ENCODE assay signal across 7 cellular contexts in genomic region chr19:28545397-28545796, GRCh38.
DNase-seq lines count a peak whose midpoint lies in the region; ATAC-seq and TF ChIP-seq lines count a peak whose summit lies in the region.
"Not testable (repeated sequence)": the region's sequence is repeated elsewhere in the genome, so short reads cannot be mapped to it uniquely, and the experiment has no call there.

No MANE protein-coding gene starts in this region.

- not testable (repeated sequence) for H3K79me2 ChIP-seq in GM23338 (replicated peaks; ENCODE audit: insufficient read depth); OCI-LY1 (ENCODE audit: insufficient read depth, low read length); OCI-LY7 (ENCODE audit: insufficient read depth, low read depth, low read length)

- not testable (repeated sequence) for BruUV-seq in OCI-LY7 (replicated peaks; lab: Mats Ljungman, UMichigan)

- H3K27me3 Mint-ChIP-seq in GM23338 (ENCODE audit: insufficient read depth, low read depth, poor library complexity); endodermal cell (ENCODE audit: insufficient read depth); glutamatergic neuron (ENCODE audit: unreplicated experiment): not testable (repeated sequence)

- H3K27me3 ChIP-seq in BLaER1; GM23338 (ENCODE audit: insufficient read depth); OCI-LY1 (ENCODE audit: insufficient read depth, low read length); endodermal cell (ENCODE audit: control insufficient read depth, insufficient read depth, low read length, poor library complexity, severe bottlenecking): not testable (repeated sequence)

- not testable (repeated sequence) for H3F3A ChIP-seq in GM23338 (replicated peaks; ENCODE audit: low read depth); OCI-LY1 (ENCODE audit: insufficient read depth, low read length)

- not testable (repeated sequence) for H3K9me3 ChIP-seq in BLaER1; OCI-LY1 (ENCODE audit: low read length); OCI-LY7 (ENCODE audit: low read length); endodermal cell (ENCODE audit: control insufficient read depth, low read length)

- 75 to 96% methylated on average over 4 to 7 of the region's 7 CpGs for WGBS in endodermal cell (ENCODE audit: insufficient coverage in 1 of 2, insufficient read length in 1 of 2), 2 experiments

- POLR2A ChIA-PET in OCI-LY7 (lab: Charles Lee): not testable (repeated sequence)

- H3K4me1 Mint-ChIP-seq in GM23338 (peaks cover 10% of the 10 kb centered on the region; the same call in 2 of the 3 replicates), glutamatergic neuron (ENCODE audit: low read depth, unreplicated experiment) (peaks cover 19% of the 10 kb centered on the region)
- not testable (repeated sequence) for H3K4me1 Mint-ChIP-seq in endodermal cell

- not testable (repeated sequence) for H3K4me3 Mint-ChIP-seq in GM23338; endodermal cell; glutamatergic neuron (ENCODE audit: unreplicated experiment)

- H3K36me3 Mint-ChIP-seq in GM23338 (ENCODE audit: low read depth); endodermal cell (ENCODE audit: low read depth); glutamatergic neuron (ENCODE audit: unreplicated experiment): not testable (repeated sequence)

- ATAC-seq in GM23338: not testable (repeated sequence)

- H3K9ac ChIP-seq in BLaER1; endodermal cell (ENCODE audit: extremely low read depth, low read length, poor library complexity, severe bottlenecking): not testable (repeated sequence)
- peak overlapping the region; percentile 25; the same call in 1 of the 2 replicates for H3K9ac ChIP-seq in OCI-LY1 (ENCODE audit: low read length)

- 0 out of 2 replicates have a peak overlapping the region, but pooled peaks have one; percentile 9 for H3K4me2 ChIP-seq in BLaER1
- not testable (repeated sequence) for H3K4me2 ChIP-seq in GM23338; OCI-LY1 (ENCODE audit: low read length); OCI-LY7 (ENCODE audit: low read length)

- H3K9me2 ChIP-seq in GM23338 (ENCODE audit: insufficient read depth); OCI-LY1 (ENCODE audit: low read depth, low read length); OCI-LY7 (ENCODE audit: insufficient read depth, low read length): not testable (repeated sequence)

- H3K36me3 ChIP-seq in BLaER1; GM23338 (ENCODE audit: insufficient read depth); OCI-LY1 (ENCODE audit: insufficient read depth, low read length); OCI-LY7 (ENCODE audit: insufficient read depth, low read length); endodermal cell (ENCODE audit: control insufficient read depth, insufficient read depth, low read length): not testable (repeated sequence)

- not testable (repeated sequence) for H3K27ac ChIP-seq in BLaER1; GM23338 (ENCODE audit: low read depth); OCI-LY7 (ENCODE audit: low read depth, low read length, poor library complexity, severe bottlenecking); endodermal cell (ENCODE audit: low read depth, low read length)
- H3K27ac ChIP-seq in OCI-LY1 (ENCODE audit: low read depth, low read length, poor library complexity, severe bottlenecking): peak overlapping the region; percentile 99

- peak; percentile 37 to 42; a peak in 3 of 4 replicates for TF ChIP-seq CTCF in GM23338 (conservative IDR thresholded peaks at IDR 0.05; ENCODE audit: low read depth in 2 of 2)
- TF ChIP-seq CTCF in OCI-LY1 (IDR thresholded peaks at IDR 0.05; ENCODE audit: low read length); glutamatergic neuron (IDR thresholded peaks at IDR 0.05; ENCODE audit: partially characterized antibody, unreplicated experiment): not testable (repeated sequence)
- TF ChIP-seq CTCF in OCI-LY7 (conservative IDR thresholded peaks at IDR 0.05; ENCODE audit: low read length): peak; percentile 29; the same call in 1 of the 2 replicates
- peak; percentile 0 for TF ChIP-seq CTCF in choroid plexus epithelial cell (conservative IDR thresholded peaks at IDR 0.05; ENCODE audit: low read depth, low read length)
- peak; percentile 42 for TF ChIP-seq CTCF in endodermal cell (conservative IDR thresholded peaks at IDR 0.05)

- intact Hi-C loops in OCI-LY7 (cut with micrococcal nuclease; ENCODE audit: unreplicated experiment): not testable (repeated sequence)

- H3K4me1 ChIP-seq in BLaER1: peaks cover 41% of the 10 kb centered on the region
- H3K4me1 ChIP-seq in GM23338 (ENCODE audit: insufficient read depth): peaks cover 11% of the 10 kb centered on the region; the same call in 1 of the 2 replicates
- peaks cover 73% of the 10 kb centered on the region for H3K4me1 ChIP-seq in OCI-LY1 (ENCODE audit: insufficient read depth, low read length, severe bottlenecking)
- H3K4me1 ChIP-seq in OCI-LY7 (ENCODE audit: insufficient read depth, low read length, poor library complexity, severe bottlenecking): peaks cover 30% of the 10 kb centered on the region
- not testable (repeated sequence) for H3K4me1 ChIP-seq in endodermal cell (ENCODE audit: control insufficient read depth, insufficient read depth, low read length)

- CTCF ChIA-PET in OCI-LY7 (lab: Charles Lee; ENCODE audit: unreplicated experiment): not testable (repeated sequence)

- not testable (repeated sequence) for H3K9me3 Mint-ChIP-seq in GM23338; endodermal cell; glutamatergic neuron (ENCODE audit: unreplicated experiment)

- not testable (repeated sequence) for H3K27ac Mint-ChIP-seq in GM23338, endodermal cell
- H3K27ac Mint-ChIP-seq in glutamatergic neuron (ENCODE audit: unreplicated experiment): peak overlapping the region; percentile 7

- not testable (repeated sequence) for H4K20me1 ChIP-seq in BLaER1; GM23338 (replicated peaks; ENCODE audit: insufficient read depth); OCI-LY1 (ENCODE audit: insufficient read depth, low read length); OCI-LY7 (ENCODE audit: insufficient read depth, low read length)

- not testable (repeated sequence) for H3K4me3 ChIP-seq in BLaER1; GM23338; OCI-LY1 (ENCODE audit: low read depth, low read length, poor library complexity, severe bottlenecking); OCI-LY7 (ENCODE audit: low read depth, low read length, poor library complexity, severe bottlenecking); choroid plexus epithelial cell (ENCODE audit: low read depth, low read length); endodermal cell (ENCODE audit: low read length)

- not testable (repeated sequence) for H2AFZ ChIP-seq in GM23338; OCI-LY1 (ENCODE audit: low read length); OCI-LY7 (ENCODE audit: low read length)

- DNase-seq in GM23338 (ENCODE audit: low spot score); OCI-LY7 (ENCODE audit: low spot score); choroid plexus epithelial cell (ENCODE audit: low read depth); endodermal cell; glutamatergic neuron: not testable (repeated sequence)
